In the genomic region with DNA sequence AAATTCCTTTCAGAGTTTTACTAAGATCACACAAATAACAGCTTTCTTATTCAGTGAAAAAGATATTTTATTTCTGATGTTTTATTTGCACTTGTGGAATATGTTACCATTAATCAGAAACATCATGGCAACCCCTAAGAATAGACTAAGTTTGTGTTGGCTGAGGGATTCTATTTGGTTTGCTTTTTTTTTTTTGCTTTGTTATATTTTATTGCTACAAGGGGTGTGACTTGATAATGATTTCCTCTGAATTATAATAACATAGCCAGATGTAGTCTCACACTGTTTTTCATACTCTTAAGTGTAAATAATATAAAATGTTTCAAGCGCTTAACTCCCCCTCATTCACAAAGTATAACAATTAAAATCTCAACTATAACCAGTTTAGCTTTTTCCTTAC, we compare ENCODE assay signal across 1 cellular context.
TF ChIP-seq lines count a peak whose summit lies in the region.

No MANE protein-coding gene starts in this region.

TF ChIP-seq in A549, 52 proteins besides CTCF, POLR2A, EP300 and RAD21 (continued from another document):
- TF ChIP-seq, protein P1, sequence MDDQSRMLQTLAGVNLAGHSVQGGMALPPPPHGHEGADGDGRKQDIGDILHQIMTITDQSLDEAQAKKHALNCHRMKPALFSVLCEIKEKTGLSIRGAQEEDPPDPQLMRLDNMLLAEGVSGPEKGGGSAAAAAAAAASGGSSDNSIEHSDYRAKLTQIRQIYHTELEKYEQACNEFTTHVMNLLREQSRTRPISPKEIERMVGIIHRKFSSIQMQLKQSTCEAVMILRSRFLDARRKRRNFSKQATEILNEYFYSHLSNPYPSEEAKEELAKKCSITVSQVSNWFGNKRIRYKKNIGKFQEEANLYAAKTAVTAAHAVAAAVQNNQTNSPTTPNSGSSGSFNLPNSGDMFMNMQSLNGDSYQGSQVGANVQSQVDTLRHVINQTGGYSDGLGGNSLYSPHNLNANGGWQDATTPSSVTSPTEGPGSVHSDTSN (IDR thresholded peaks at IDR 0.05), result no peak
